ENCODE assay signal across 1 cellular context in the genomic region with DNA sequence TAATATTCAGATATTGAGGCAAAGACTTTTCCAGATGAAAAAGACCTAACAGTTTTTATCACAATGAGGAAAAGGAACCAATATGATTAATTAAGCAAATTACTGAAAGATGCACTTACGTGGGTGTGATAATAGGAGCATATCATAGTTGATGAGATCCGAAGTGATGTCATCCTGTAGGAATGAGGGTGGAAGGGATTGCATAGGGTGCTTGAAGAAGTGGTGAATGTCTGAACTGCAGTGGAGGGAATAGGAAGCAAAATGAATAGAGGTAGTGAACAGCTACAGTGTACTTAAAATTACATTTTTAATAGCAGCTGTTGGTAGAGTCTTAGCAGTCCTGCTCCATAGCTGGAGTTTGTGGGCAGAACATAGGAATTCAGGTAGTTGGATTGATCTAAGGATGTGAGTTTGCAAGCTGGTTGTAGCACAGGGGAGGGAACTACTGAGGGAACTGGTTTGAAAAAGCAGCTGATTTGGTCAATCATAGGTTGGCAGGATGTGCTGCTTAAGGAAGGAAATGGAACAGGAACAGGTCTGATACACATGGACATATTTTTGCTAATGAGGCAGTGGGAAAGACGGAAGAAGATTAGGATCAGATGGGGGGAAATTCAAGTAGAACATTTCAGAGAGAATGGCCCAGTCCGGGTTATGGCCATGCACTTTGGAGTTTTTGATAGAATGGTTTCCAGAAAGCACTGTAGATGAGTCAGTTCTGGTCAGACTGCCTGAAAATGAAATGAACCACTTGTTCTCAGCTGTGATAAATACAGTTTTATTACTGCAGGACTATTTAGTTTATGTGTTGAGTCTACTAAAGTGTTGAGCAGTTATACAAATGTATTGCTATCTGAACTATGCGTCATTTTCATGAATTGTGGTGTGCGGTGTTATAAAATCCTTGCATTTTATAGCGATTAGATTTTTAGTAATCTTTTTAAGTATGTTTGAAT.
TF ChIP-seq lines count a peak whose summit lies in the region.

No MANE protein-coding gene starts in this region.

TF ChIP-seq in HEK293, 187 proteins besides CTCF, POLR2A, EP300 and RAD21 (continued from another document):
- TF ChIP-seq, protein P1, sequence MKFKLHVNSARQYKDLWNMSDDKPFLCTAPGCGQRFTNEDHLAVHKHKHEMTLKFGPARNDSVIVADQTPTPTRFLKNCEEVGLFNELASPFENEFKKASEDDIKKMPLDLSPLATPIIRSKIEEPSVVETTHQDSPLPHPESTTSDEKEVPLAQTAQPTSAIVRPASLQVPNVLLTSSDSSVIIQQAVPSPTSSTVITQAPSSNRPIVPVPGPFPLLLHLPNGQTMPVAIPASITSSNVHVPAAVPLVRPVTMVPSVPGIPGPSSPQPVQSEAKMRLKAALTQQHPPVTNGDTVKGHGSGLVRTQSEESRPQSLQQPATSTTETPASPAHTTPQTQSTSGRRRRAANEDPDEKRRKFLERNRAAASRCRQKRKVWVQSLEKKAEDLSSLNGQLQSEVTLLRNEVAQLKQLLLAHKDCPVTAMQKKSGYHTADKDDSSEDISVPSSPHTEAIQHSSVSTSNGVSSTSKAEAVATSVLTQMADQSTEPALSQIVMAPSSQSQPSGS (tag by site-specific recombination; IDR thresholded peaks at IDR 0.05; ENCODE audit: low read depth), result peak; percentile 92
- TF ChIP-seq ZNF157 (tag by site-specific recombination; IDR thresholded peaks at IDR 0.05) (no peak), ZNF274 (IDR thresholded peaks at IDR 0.05; ENCODE audit: low read length) (no peak), ZNF274 (tag by site-specific recombination; IDR thresholded peaks at IDR 0.05; ENCODE audit: borderline replicate concordance) (peak; percentile 33; the same call in 1 of the 2 replicates), ZNF785 (tag by site-specific recombination; IDR thresholded peaks at IDR 0.05) (no peak), ZNF521 (tag by site-specific recombination; IDR thresholded peaks at IDR 0.05) (no peak), BCL11A (tag by site-specific recombination; IDR thresholded peaks at IDR 0.05; ENCODE audit: low read depth) (no peak), HIC1 (tag by site-specific recombination; IDR thresholded peaks at IDR 0.05) (peak; percentile 71), ZNF629 (tag by site-specific recombination; IDR thresholded peaks at IDR 0.05) (peak; percentile 48), ZNF133 (tag by site-specific recombination; IDR thresholded peaks at IDR 0.05) (no peak), SP2 (tag by site-specific recombination; IDR thresholded peaks at IDR 0.05) (no peak), ZNF433 (tag by site-specific recombination; IDR thresholded peaks at IDR 0.05; ENCODE audit: low read depth) (no peak), ZNF335 (tag by site-specific recombination; conservative IDR thresholded peaks at IDR 0.05) (0 out of 2 replicates have a peak, but pooled peaks have one; percentile 20), ZNF610 (tag by site-specific recombination; IDR thresholded peaks at IDR 0.05; ENCODE audit: borderline replicate concordance) (no peak), ZBTB8A (tag by site-specific recombination; IDR thresholded peaks at IDR 0.05) (no peak), ZBTB44 (tag by site-specific recombination; IDR thresholded peaks at IDR 0.05) (no peak), GFI1B (tag by site-specific recombination; IDR thresholded peaks at IDR 0.05) (no peak), ZNF398 (tag by site-specific recombination; IDR thresholded peaks at IDR 0.05) (peak; percentile 24; the same call in 1 of the 2 replicates), ZNF707 (tag by site-specific recombination; IDR thresholded peaks at IDR 0.05) (no peak), ZNF530 (tag by site-specific recombination; IDR thresholded peaks at IDR 0.05; ENCODE audit: low read depth) (no peak), ZNF777 (tag by site-specific recombination; IDR thresholded peaks at IDR 0.05; ENCODE audit: borderline replicate concordance) (no peak), ZNF600 (tag by site-specific recombination; IDR thresholded peaks at IDR 0.05) (peak; percentile 46; the same call in 1 of the 2 replicates), ZNF341 (tag by site-specific recombination; IDR thresholded peaks at IDR 0.05; ENCODE audit: low read depth) (no peak), ZNF2 (tag by site-specific recombination; IDR thresholded peaks at IDR 0.05) (no peak), ZNF18 (tag by site-specific recombination; IDR thresholded peaks at IDR 0.05) (no peak), ZNF211 (tag by site-specific recombination; IDR thresholded peaks at IDR 0.05; ENCODE audit: low read depth) (no peak)
- TF ChIP-seq, protein P2, sequence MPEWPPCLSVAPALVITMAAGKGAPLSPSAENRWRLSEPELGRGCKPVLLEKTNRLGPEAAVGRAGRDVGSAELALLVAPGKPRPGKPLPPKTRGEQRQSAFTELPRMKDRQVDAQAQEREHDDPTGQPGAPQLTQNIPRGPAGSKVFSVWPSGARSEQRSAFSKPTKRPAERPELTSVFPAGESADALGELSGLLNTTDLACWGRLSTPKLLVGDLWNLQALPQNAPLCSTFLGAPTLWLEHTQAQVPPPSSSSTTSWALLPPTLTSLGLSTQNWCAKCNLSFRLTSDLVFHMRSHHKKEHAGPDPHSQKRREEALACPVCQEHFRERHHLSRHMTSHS (tag by site-specific recombination; IDR thresholded peaks at IDR 0.05), result no peak
- TF ChIP-seq, protein P3, sequence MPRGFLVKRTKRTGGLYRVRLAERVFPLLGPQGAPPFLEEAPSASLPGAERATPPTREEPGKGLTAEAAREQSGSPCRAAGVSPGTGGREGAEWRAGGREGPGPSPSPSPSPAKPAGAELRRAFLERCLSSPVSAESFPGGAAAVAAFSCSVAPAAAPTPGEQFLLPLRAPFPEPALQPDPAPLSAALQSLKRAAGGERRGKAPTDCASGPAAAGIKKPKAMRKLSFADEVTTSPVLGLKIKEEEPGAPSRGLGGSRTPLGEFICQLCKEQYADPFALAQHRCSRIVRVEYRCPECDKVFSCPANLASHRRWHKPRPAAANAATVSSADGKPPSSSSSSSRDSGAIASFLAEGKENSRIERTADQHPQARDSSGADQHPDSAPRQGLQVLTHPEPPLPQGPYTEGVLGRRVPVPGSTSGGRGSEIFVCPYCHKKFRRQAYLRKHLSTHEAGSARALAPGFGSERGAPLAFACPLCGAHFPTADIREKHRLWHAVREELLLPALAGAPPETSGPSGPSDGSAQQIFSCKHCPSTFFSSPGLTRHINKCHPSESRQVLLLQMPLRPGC (tag by site-specific recombination; IDR thresholded peaks at IDR 0.05), result no peak
- TF ChIP-seq, protein P4, sequence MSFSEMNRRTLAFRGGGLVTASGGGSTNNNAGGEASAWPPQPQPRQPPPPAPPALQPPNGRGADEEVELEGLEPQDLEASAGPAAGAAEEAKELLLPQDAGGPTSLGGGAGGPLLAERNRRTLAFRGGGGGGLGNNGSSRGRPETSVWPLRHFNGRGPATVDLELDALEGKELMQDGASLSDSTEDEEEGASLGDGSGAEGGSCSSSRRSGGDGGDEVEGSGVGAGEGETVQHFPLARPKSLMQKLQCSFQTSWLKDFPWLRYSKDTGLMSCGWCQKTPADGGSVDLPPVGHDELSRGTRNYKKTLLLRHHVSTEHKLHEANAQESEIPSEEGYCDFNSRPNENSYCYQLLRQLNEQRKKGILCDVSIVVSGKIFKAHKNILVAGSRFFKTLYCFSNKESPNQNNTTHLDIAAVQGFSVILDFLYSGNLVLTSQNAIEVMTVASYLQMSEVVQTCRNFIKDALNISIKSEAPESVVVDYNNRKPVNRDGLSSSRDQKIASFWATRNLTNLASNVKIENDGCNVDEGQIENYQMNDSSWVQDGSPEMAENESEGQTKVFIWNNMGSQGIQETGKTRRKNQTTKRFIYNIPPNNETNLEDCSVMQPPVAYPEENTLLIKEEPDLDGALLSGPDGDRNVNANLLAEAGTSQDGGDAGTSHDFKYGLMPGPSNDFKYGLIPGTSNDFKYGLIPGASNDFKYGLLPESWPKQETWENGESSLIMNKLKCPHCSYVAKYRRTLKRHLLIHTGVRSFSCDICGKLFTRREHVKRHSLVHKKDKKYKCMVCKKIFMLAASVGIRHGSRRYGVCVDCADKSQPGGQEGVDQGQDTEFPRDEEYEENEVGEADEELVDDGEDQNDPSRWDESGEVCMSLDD (tag by site-specific recombination; IDR thresholded peaks at IDR 0.05), result no peak
- TF ChIP-seq, protein P5, sequence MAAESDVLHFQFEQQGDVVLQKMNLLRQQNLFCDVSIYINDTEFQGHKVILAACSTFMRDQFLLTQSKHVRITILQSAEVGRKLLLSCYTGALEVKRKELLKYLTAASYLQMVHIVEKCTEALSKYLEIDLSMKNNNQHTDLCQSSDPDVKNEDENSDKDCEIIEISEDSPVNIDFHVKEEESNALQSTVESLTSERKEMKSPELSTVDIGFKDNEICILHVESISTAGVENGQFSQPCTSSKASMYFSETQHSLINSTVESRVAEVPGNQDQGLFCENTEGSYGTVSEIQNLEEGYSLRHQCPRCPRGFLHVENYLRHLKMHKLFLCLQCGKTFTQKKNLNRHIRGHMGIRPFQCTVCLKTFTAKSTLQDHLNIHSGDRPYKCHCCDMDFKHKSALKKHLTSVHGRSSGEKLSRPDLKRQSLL (tag by site-specific recombination; IDR thresholded peaks at IDR 0.05), result no peak
